In genomic region chr3:45995370-45996192, GRCh38 we compare ENCODE assay signal across 8 cellular contexts. TPM values are rescaled to one million over a fixed set of nuclear protein-coding genes. Genes with fewer than 3 reads are reported as not detected.
A peak's percentile ranks its signal among the peaks of the same experiment; 100 is the strongest.
DNase-seq lines count a peak whose midpoint lies in the region; ATAC-seq and TF ChIP-seq lines count a peak whose summit lies in the region.

FYCO1 (minus strand) TSS chr3:45995824; CDS start chr3:45984910, 10,914 bp downstream.

- H3K36me3 ChIP-seq in hepatocyte (replicated peaks; ENCODE audit: insufficient read depth, low read depth) = no peaks in the 10 kb centered on the region

- peak within 1 kb of the TSS; percentile 95 for H3K4me2 ChIP-seq in hepatocyte

- peak within 1 kb of the TSS; percentile 82 for H3K27ac ChIP-seq in hepatocyte

- in situ Hi-C loops in astrocyte of the cerebellum (cut with HindIII; ENCODE audit: low sequenced_read_pairs) = no loop called here

- H3K4me1 ChIP-seq in hepatocyte (ENCODE audit: insufficient read depth) = peaks cover 9% of the 10 kb centered on the region

- H3K9me3 ChIP-seq in hepatocyte (ENCODE audit: low read depth) = no peaks in the 10 kb centered on the region

- ATAC-seq in GM18498 (IDR thresholded peaks at IDR 0.05; ENCODE audit: unreplicated experiment) (peak; percentile 91), HG02852 (IDR thresholded peaks at IDR 0.05; ENCODE audit: unreplicated experiment) (peak; percentile 92)

- TF ChIP-seq CTCF in astrocyte of the cerebellum (IDR thresholded peaks at IDR 0.05; ENCODE audit: low read depth, low read length, missing control alignments) (no peak), hepatocyte (IDR thresholded peaks at IDR 0.05; ENCODE audit: poor library complexity) (peak; percentile 6)

- H3K4me3 ChIP-seq in astrocyte of the cerebellum (ENCODE audit: low read depth, low read length) (peak within 1 kb of the TSS; percentile 93), hepatocyte (peak within 1 kb of the TSS; percentile 91)

- H3K79me2 ChIP-seq in hepatocyte = peaks cover 46% of the 10 kb centered on the region

- no peaks in the 10 kb centered on the region for H3K27me3 ChIP-seq in hepatocyte

- no peaks in the 10 kb centered on the region for H3K9me2 ChIP-seq in hepatocyte (replicated peaks; ENCODE audit: insufficient read depth)

- H4K20me1 ChIP-seq in hepatocyte (ENCODE audit: insufficient read depth, poor library complexity, severe bottlenecking) = no peaks in the 10 kb centered on the region

- DNase-seq in NCI-H187 treated with DMSO at 0.1 percent for 48 hours (lab: John Stamatoyannopoulos, UW) (peak; percentile 28), T-helper 9 cell (peak; percentile 75), astrocyte of the cerebellum (ENCODE audit: low read depth) (peak; percentile 60), hepatocyte (ENCODE audit: low spot score) (peak; percentile 94), renal cortical epithelial cell (ENCODE audit: low read depth) (peak; percentile 74), cerebellar nuclear complex (lab: John Stamatoyannopoulos, UW) (no peak)

- peak within 1 kb of the TSS; percentile 81 for H2AFZ ChIP-seq in hepatocyte

- 4% methylated on average over 59 of the region's 62 CpGs for WGBS in hepatocyte (ENCODE audit: low lambda C conversion rate, missing lambda C conversion rate)

RNA-seq across cellular contexts. Expression of gene FYCO1, which starts in this region (rescaled TPM):
- total RNA-seq in hepatocyte (23.0 and 26.8 TPM in 2 replicates), renal cortical epithelial cell (11.1 and 46.2 TPM in 2 replicates)
- 7.5 and 9.0 TPM in 2 replicates for polyA plus RNA-seq in hepatocyte

Comparison
In these comparisons a context has a peak if more than half of its experiments do, and no peak if none do; other contexts are left out.
1. DNase-seq: peak in NCI-H187 treated with DMSO at 0.1 percent for 48 hours (single experiment), T-helper 9 cell (single experiment), astrocyte of the cerebellum (single experiment), hepatocyte (single experiment) and renal cortical epithelial cell (single experiment); none in cerebellar nuclear complex (0 of 2).